In the genomic region with DNA sequence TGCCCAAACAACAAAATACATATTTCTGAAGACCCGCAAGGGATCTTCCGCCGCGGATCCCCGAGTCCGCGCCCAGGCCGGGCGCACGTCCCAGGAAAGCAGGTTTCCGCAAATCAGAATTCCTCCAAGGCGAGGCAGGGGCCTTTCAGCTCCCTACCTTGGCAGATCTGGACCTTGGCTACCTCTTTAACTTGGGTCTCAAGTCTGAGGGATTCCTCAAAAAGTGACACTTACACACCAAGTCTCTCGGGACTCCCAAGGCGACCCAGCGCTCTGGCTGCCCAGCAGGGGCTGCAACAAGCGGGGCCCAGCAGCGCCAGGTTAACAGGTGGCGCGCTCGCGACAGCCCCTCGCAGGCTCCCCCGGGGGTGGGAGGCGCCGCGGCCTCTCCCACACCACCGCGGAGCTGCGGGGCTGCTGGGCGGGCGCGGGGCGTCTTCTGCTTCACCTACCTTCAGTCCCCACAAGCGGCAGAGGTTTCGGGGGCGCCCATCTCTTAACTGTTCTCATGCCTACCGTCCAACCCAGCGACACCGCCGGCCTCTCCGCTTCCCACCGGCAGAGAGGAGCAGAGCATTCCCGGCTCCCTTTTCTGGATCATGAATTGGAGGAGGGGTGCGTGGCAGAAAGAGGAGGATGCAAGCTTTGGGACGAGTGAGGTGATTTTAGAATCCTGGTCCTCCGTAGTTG, we compare ENCODE assay signal across 9 cellular contexts. TPM values are rescaled to one million over a fixed set of nuclear protein-coding genes. Genes with fewer than 3 reads are reported as not detected.
A peak's percentile ranks its signal among the peaks of the same experiment; 100 is the strongest.
DNase-seq lines count a peak whose midpoint lies in the region; ATAC-seq, FAIRE-seq and TF ChIP-seq lines count a peak whose summit lies in the region.
"Had no signal": no experiment of that assay in that cellular context is flagged by ENCODE, and none has a peak within 500 bp of the region (broad histone marks: within the 10 kb centered on the region; RNA-seq: fewer than 3 reads in every experiment).

No MANE protein-coding gene starts in this region.

- no peak overlapping the region for H3K9ac ChIP-seq in iPS-18a (ENCODE audit: low read length)

- no peak overlapping the region for H3K27ac Mint-ChIP-seq in T-helper 2 cell treated with Interferon-gamma antibody and Interleukin-4, amounts not matched to agents 5 μg/mL and 100 μg/mL, for 36 hours

- H3K27me3 ChIP-seq in SJSA1 (replicated peaks) (no peaks in the 10 kb centered on the region), iPS-18a (ENCODE audit: control insufficient read depth, insufficient read depth, low read length) (peaks cover 100% of the 10 kb centered on the region)

- H3K4me1 ChIP-seq in SJSA1 (replicated peaks) (peaks cover 19% of the 10 kb centered on the region), iPS-18a (ENCODE audit: control insufficient read depth, low read depth, low read length) (peaks cover 26% of the 10 kb centered on the region)

- H3K36me3 Mint-ChIP-seq in T-helper 2 cell treated with Interferon-gamma antibody and Interleukin-4, amounts not matched to agents 5 μg/mL and 100 μg/mL, for 36 hours (ENCODE audit: low read depth), result peaks cover 7% of the 10 kb centered on the region

- H3K4me3 ChIP-seq in SJSA1 (peak overlapping the region; percentile 53), iPS-18a (ENCODE audit: low read length) (peak overlapping the region; percentile 48), skin epidermis (peak overlapping the region; percentile 9 to 42 (median 26))

- H3K9me3 ChIP-seq in SJSA1 (replicated peaks) (no peaks in the 10 kb centered on the region), iPS-18a (ENCODE audit: control insufficient read depth, low read depth, low read length) (no peaks in the 10 kb centered on the region)

- H3K9me3 Mint-ChIP-seq in T-helper 2 cell treated with Interferon-gamma antibody and Interleukin-4, amounts not matched to agents 5 μg/mL and 100 μg/mL, for 36 hours, result peaks cover 25% of the 10 kb centered on the region

- H3K27ac ChIP-seq in SJSA1 (no peak overlapping the region), iPS-18a (ENCODE audit: low read length) (no peak overlapping the region), skin epidermis (peak overlapping the region in 14 of 21 experiments; percentile 4 to 80 (median 64))
- H3K27ac ChIP-seq: HL-60 had no signal

- DNase-seq in activated CD4-positive, alpha-beta T cell treated with anti-CD3 and anti-CD28 coated beads for 48 hours, result peak; percentile 13
- no peak for DNase-seq in activated CD4-positive, alpha-beta T cell treated with anti-CD3 and anti-CD28 coated beads, Interleukin-2, amount 50 U/mL, for 4 hours
- DNase-seq in SJSA1 (ENCODE audit: low read depth in 1 of 2, low spot score in 2 of 2) (no peak), D721Med (ENCODE audit: insufficient read length, low spot score) (no peak)
- DNase-seq in T-helper 2 cell treated with Interferon-gamma antibody and Interleukin-4, amounts not matched to agents 5 μg/mL and 100 μg/mL, for 36 hours (ENCODE audit: low spot score), result no peak

- peaks cover 20% of the 10 kb centered on the region for H3K4me1 Mint-ChIP-seq in T-helper 2 cell treated with Interferon-gamma antibody and Interleukin-4, amounts not matched to agents 5 μg/mL and 100 μg/mL, for 36 hours (ENCODE audit: low read depth)

- peaks cover 90% of the 10 kb centered on the region for H3K27me3 Mint-ChIP-seq in T-helper 2 cell treated with Interferon-gamma antibody and Interleukin-4, amounts not matched to agents 5 μg/mL and 100 μg/mL, for 36 hours (ENCODE audit: low read depth)

- H3K36me3 ChIP-seq in SJSA1, result no peaks in the 10 kb centered on the region; the same call in 1 of the 2 replicates
- no peaks in the 10 kb centered on the region for H3K36me3 ChIP-seq in iPS-18a (ENCODE audit: control insufficient read depth, low read depth, low read length)

- H3K4me3 Mint-ChIP-seq in T-helper 2 cell treated with Interferon-gamma antibody and Interleukin-4, amounts not matched to agents 5 μg/mL and 100 μg/mL, for 36 hours, result no peak overlapping the region

- TF ChIP-seq CTCF in D721Med (IDR thresholded peaks at IDR 0.05; ENCODE audit: insufficient read depth, missing control alignments), result no peak

- no peak for FAIRE-seq in D721Med (lab: Jason Lieb, UNC)

- ATAC-seq in HG02970 (IDR thresholded peaks at IDR 0.05; ENCODE audit: low FRiP score, unreplicated experiment), result no peak

RNA-seq across cellular contexts. Expression of a gene that starts 0.4 kb away (rescaled TPM):
- total RNA-seq in SJSA1 (2014; rRNA removed; shearing (Covaris generic)), result 1.1 and 1.6 TPM in 2 replicates

Comparison
In these comparisons a context has a peak if more than half of its experiments do, and no peak if none do; other contexts are left out.
1. H3K27ac ChIP-seq: peak in skin epidermis (14 of 21); none in SJSA1 (single experiment) and iPS-18a (single experiment).
2. Peak in every context shown above with its lines, with median percentiles within 50 percentile points of each other: H3K4me3 ChIP-seq.